In the genomic region with DNA sequence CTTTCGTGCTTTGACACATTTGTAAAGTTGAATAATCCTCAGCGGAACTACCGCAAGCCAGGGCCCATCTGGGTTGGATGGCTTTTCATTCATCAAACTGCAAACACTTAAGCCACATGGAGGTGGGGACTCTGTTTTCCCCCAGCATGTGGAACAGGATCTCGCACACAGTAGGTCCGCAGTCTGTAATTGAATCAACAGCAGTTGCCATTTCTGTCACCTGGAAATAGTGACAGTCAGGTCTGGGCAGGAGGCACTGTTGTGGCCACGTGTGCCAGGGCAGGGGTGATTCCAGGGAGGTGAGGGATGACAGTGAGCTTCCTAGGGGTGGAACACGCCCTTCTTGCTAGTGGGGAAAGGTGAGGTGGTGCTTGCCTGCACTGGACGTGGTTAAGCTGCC, we compare ENCODE assay signal across 30 cellular contexts. TPM values are rescaled to one million over a fixed set of nuclear protein-coding genes. Genes with fewer than 3 reads are reported as not detected.
"Had no signal": no experiment of that assay in that cellular context is flagged by ENCODE, and none has a peak within 500 bp of the region (broad histone marks: within the 10 kb centered on the region; RNA-seq: fewer than 3 reads in every experiment).

No MANE protein-coding gene starts in this region.

- FAIRE-seq: kidney had no signal

- H3K4me1 ChIP-seq: gastrocnemius medialis, left lung had no signal

- H3K27ac ChIP-seq: epithelial cell of prostate, gastrocnemius medialis, left lung, neutrophil, parathyroid adenoma, thyroid gland had no signal

- ATAC-seq: esophagus mucosa; gastrocnemius medialis; left lung; mucosa of descending colon; natural killer cell treated with Interleukin-12 subunit alpha and Interleukin-12 subunit beta and Interleukin-15 and Interleukin-18, amount 100 ng/mL, for 72 hours; sciatic nerve; stimulated activated naive CD8-positive, alpha-beta T cell treated with anti-CD3 and anti-CD28 coated beads, Interleukin-15, amount 100 ng/mL, for 72 hours had no signal

- H3K4me2 ChIP-seq: smooth muscle cell had no signal

- H2AFZ ChIP-seq: parathyroid adenoma had no signal

- H3K27ac Mint-ChIP-seq: mesothelial cell of epicardium; naive B cell; natural killer cell treated with Interleukin-12 subunit alpha and Interleukin-12 subunit beta and Interleukin-15 and Interleukin-18, amount 100 ng/mL, for 72 hours; progenitor cell of endocrine pancreas; stimulated activated naive CD8-positive, alpha-beta T cell treated with anti-CD3 and anti-CD28 coated beads, Interleukin-15, amount 100 ng/mL, for 72 hours had no signal

- H3K9ac ChIP-seq: parathyroid adenoma had no signal

- H3K27me3 ChIP-seq: gastrocnemius medialis, left lung, neutrophil, thyroid gland had no signal

- H3K79me2 ChIP-seq: parathyroid adenoma had no signal

- H3K9me3 Mint-ChIP-seq: natural killer cell treated with Interleukin-12 subunit alpha and Interleukin-12 subunit beta and Interleukin-15 and Interleukin-18, amount 100 ng/mL, for 72 hours; neural crest cell; stimulated activated naive CD8-positive, alpha-beta T cell treated with anti-CD3 and anti-CD28 coated beads, Interleukin-15, amount 100 ng/mL, for 72 hours had no signal

- H3K9me3 ChIP-seq: gastrocnemius medialis, left lung, mucosa of descending colon, neutrophil, thyroid gland had no signal

- DNase-seq: cortex of kidney; effector CD4-positive, alpha-beta T cell; foreskin fibroblast; gastrocnemius medialis; head of caudate nucleus; kidney; left lung; mesenchymal stem cell; mucosa of descending colon; naive B cell; stimulated activated CD4-positive, alpha-beta T cell treated with anti-CD3 and anti-CD28 coated beads, Interleukin-12 subunit alpha, Interleukin-12 subunit beta, amount 100 ng/mL, for 4 hours; stimulated activated CD4-positive, alpha-beta T cell treated with anti-CD3 and anti-CD28 coated beads, Interleukin-1b, Interleukin-23, amount 100 ng/mL, for 48 hours; stimulated activated CD4-positive, alpha-beta T cell treated with anti-CD3 and anti-CD28 coated beads, Interleukin-4, amount 100 ng/mL, for 1 hour; stimulated activated CD8-positive, alpha-beta memory T cell treated with anti-CD3 and anti-CD28 coated beads, Interleukin-4, amount 100 ng/mL, for 48 hours; stimulated activated naive CD4-positive, alpha-beta T cell; stimulated activated naive CD8-positive, alpha-beta T cell treated with anti-CD3 and anti-CD28 coated beads, Interleukin-15, amount 100 ng/mL, for 72 hours; thyroid gland; trophoblast cell had no signal

- H3K36me3 Mint-ChIP-seq: mesothelial cell of epicardium; naive B cell; natural killer cell treated with Interleukin-12 subunit alpha and Interleukin-12 subunit beta and Interleukin-15 and Interleukin-18, amount 100 ng/mL, for 72 hours had no signal

- H3K4me1 Mint-ChIP-seq: naive B cell; stimulated activated naive CD8-positive, alpha-beta T cell treated with anti-CD3 and anti-CD28 coated beads, Interleukin-15, amount 100 ng/mL, for 72 hours had no signal

- H3K4me3 ChIP-seq: gastrocnemius medialis, left lung, mucosa of descending colon, smooth muscle cell, thyroid gland had no signal

- H3K4me3 Mint-ChIP-seq: mesothelial cell of epicardium; naive B cell; natural killer cell treated with Interleukin-12 subunit alpha and Interleukin-12 subunit beta and Interleukin-15 and Interleukin-18, amount 100 ng/mL, for 72 hours; neural crest cell; stimulated activated naive CD8-positive, alpha-beta T cell treated with anti-CD3 and anti-CD28 coated beads, Interleukin-15, amount 100 ng/mL, for 72 hours had no signal

RNA-seq across cellular contexts. Expression of gene ANO1, which starts 50.7 kb away (rescaled TPM):
- total RNA-seq: dermis microvascular lymphatic vessel endothelial cell; lung microvascular endothelial cell; natural killer cell treated with Interleukin-12 subunit alpha and Interleukin-12 subunit beta and Interleukin-15 and Interleukin-18, amount 100 ng/mL, for 72 hours; neural crest cell had no signal
